1 cellular context compared by ENCODE assay signal in genomic region chr13:100673376-100673830, GRCh38.
TF ChIP-seq lines count a peak whose summit lies in the region.

No MANE protein-coding gene starts in this region.

TF ChIP-seq in HepG2, 621 proteins besides CTCF, POLR2A, EP300 and RAD21 (continued from another document):
- peak; percentile 29 for TF ChIP-seq ARID4A (CRISPR knock-in tag; IDR thresholded peaks at IDR 0.05; ENCODE audit: borderline replicate concordance)
- TF ChIP-seq ZNF30 (CRISPR knock-in tag; IDR thresholded peaks at IDR 0.05), result no peak
- 0 out of 2 replicates have a peak, but pooled peaks have one; percentile 47 for TF ChIP-seq MYPOP (CRISPR knock-in tag; IDR thresholded peaks at IDR 0.05)
- no peak for TF ChIP-seq ZSCAN9 (CRISPR knock-in tag; IDR thresholded peaks at IDR 0.05; ENCODE audit: borderline replicate concordance)
- TF ChIP-seq ZBTB4 (CRISPR knock-in tag; IDR thresholded peaks at IDR 0.05; ENCODE audit: borderline replicate concordance), result no peak
- TF ChIP-seq ZBTB40 (IDR thresholded peaks at IDR 0.05), result no peak
- TF ChIP-seq ZBTB40 (CRISPR knock-in tag; IDR thresholded peaks at IDR 0.05), result no peak
- no peak for TF ChIP-seq DDIT3 (CRISPR knock-in tag; IDR thresholded peaks at IDR 0.05)
- peak; percentile 19; the same call in 1 of the 2 replicates for TF ChIP-seq HDAC2 (CRISPR knock-in tag; IDR thresholded peaks at IDR 0.05)
- TF ChIP-seq ZNF136 (CRISPR knock-in tag; IDR thresholded peaks at IDR 0.05; ENCODE audit: low read depth), result no peak
- 0 out of 2 replicates have a peak, but pooled peaks have one; percentile 35 for TF ChIP-seq IRF9 (CRISPR knock-in tag; IDR thresholded peaks at IDR 0.05; ENCODE audit: borderline replicate concordance)
- TF ChIP-seq ADNP (CRISPR knock-in tag; IDR thresholded peaks at IDR 0.05), result no peak
- no peak for TF ChIP-seq ZMYM2 (CRISPR knock-in tag; IDR thresholded peaks at IDR 0.05)
- no peak for TF ChIP-seq HOXA7 (CRISPR knock-in tag; IDR thresholded peaks at IDR 0.05)
- no peak for TF ChIP-seq ZXDC (CRISPR knock-in tag; IDR thresholded peaks at IDR 0.05)
- TF ChIP-seq KLF6 (CRISPR knock-in tag; IDR thresholded peaks at IDR 0.05), result no peak
